In the genomic region with DNA sequence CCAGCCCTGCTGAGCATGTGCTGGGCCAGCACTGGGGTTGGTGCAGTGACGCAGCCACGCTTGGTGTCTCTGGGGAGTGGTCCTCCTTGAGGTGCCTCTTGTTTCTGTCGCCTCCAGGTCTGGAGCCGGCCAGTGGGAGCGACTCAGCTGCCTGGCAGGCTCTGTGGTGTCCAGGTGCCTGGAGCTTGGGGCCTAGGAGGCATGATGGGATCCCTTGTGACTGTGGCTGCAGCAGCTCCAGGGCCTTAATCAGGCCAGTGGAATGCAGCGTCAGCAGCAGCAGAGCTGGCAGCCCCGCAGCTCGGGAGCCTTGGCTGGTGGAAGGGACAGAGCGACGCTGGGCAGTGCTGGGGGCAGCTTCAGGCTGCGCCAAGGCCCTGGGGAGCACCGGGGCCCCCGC, we compare ENCODE assay signal across 1 cellular context.
TF ChIP-seq lines count a peak whose summit lies in the region.

No MANE protein-coding gene starts in this region.

TF ChIP-seq in SK-N-SH treated with all-trans-retinoic acid at 6 μM for 48 hours, 23 proteins besides CTCF, POLR2A, EP300 and RAD21 (continued from another document):
- TF ChIP-seq, protein P1, sequence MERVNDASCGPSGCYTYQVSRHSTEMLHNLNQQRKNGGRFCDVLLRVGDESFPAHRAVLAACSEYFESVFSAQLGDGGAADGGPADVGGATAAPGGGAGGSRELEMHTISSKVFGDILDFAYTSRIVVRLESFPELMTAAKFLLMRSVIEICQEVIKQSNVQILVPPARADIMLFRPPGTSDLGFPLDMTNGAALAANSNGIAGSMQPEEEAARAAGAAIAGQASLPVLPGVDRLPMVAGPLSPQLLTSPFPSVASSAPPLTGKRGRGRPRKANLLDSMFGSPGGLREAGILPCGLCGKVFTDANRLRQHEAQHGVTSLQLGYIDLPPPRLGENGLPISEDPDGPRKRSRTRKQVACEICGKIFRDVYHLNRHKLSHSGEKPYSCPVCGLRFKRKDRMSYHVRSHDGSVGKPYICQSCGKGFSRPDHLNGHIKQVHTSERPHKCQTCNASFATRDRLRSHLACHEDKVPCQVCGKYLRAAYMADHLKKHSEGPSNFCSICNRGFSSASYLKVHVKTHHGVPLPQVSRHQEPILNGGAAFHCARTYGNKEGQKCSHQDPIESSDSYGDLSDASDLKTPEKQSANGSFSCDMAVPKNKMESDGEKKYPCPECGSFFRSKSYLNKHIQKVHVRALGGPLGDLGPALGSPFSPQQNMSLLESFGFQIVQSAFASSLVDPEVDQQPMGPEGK (CRISPR knock-in tag; IDR thresholded peaks at IDR 0.05; ENCODE audit: borderline replicate concordance): no peak
- TF ChIP-seq ISL1 (CRISPR knock-in tag; IDR thresholded peaks at IDR 0.05): no peak
- TF ChIP-seq ZC3H10 (CRISPR knock-in tag; IDR thresholded peaks at IDR 0.05): no peak
- TF ChIP-seq CSDC2 (CRISPR knock-in tag; IDR thresholded peaks at IDR 0.05): no peak
- TF ChIP-seq ZFP3 (CRISPR knock-in tag; IDR thresholded peaks at IDR 0.05): no peak
- TF ChIP-seq ZNF8 (CRISPR knock-in tag; IDR thresholded peaks at IDR 0.05): no peak
- no peak for TF ChIP-seq ZFP30 (CRISPR knock-in tag; IDR thresholded peaks at IDR 0.05)
- TF ChIP-seq, protein P2, sequence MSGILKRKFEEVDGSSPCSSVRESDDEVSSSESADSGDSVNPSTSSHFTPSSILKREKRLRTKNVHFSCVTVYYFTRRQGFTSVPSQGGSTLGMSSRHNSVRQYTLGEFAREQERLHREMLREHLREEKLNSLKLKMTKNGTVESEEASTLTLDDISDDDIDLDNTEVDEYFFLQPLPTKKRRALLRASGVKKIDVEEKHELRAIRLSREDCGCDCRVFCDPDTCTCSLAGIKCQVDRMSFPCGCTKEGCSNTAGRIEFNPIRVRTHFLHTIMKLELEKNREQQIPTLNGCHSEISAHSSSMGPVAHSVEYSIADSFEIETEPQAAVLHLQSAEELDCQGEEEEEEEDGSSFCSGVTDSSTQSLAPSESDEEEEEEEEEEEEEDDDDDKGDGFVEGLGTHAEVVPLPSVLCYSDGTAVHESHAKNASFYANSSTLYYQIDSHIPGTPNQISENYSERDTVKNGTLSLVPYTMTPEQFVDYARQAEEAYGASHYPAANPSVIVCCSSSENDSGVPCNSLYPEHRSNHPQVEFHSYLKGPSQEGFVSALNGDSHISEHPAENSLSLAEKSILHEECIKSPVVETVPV (CRISPR knock-in tag; IDR thresholded peaks at IDR 0.05): no peak
- no peak for TF ChIP-seq ZNF70 (CRISPR knock-in tag; IDR thresholded peaks at IDR 0.05)
- no peak for TF ChIP-seq SNAI2 (CRISPR knock-in tag; IDR thresholded peaks at IDR 0.05)
